Comparison of ENCODE assay signal across 1 cellular context in the genomic region with DNA sequence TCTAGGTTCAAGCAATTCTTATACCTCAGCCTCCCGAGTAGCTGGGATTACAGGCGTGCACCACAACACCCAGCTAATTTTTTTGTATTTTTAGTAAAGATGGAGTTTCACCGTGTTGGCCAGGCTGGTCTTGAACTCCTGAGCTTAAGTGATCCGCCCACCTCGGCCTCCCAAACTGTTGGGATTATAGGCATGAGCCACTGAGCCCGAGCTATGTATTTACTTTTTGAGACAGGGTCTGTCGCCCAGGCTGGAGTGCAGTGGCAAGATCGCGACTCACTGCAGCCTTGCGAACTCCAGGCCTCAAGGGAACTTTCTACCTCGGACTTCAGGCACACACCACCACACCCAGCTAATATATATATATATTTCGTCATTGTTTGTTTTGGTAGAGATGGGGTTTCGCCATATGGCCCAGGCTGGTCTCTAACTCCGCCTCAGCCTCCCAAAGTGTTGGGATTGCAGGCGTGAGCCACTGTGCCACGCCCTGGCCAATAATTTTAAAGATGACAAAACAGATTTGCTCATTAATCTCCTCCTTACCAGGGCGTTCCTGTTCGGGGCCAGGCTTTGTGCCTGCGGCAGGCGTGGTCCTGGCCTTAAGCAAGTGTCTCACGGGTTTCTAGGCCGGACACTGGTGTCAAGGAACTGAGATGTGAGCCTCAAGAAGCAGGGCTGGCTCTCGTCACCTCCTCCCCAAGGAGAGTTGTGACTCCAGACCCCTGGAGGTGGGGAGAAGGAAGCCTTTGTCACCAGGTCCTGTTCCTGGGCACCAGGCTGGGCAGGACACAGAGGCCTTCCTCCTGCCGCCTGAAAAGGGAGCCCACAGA.
TF ChIP-seq lines count a peak whose summit lies in the region.

No MANE protein-coding gene starts in this region.

TF ChIP-seq in IMR-90, 13 proteins besides CTCF, POLR2A, EP300 and RAD21:
- TF ChIP-seq FOS (IDR thresholded peaks at IDR 0.05; ENCODE audit: low read depth, low read length) (no peak), MAZ (IDR thresholded peaks at IDR 0.05; ENCODE audit: borderline replicate concordance, low read depth, low read length) (no peak), CHD1 (IDR thresholded peaks at IDR 0.05; ENCODE audit: low read depth, low read length) (no peak), RCOR1 (IDR thresholded peaks at IDR 0.05; ENCODE audit: insufficient replicate concordance, low read length) (no peak), SMC3 (IDR thresholded peaks at IDR 0.05; ENCODE audit: low read depth, low read length) (no peak), NFE2L2 (IDR thresholded peaks at IDR 0.05; ENCODE audit: low read depth, low read length) (no peak), BHLHE40 (IDR thresholded peaks at IDR 0.05; ENCODE audit: low read depth, low read length) (no peak), CEBPB (IDR thresholded peaks at IDR 0.05; ENCODE audit: low read depth, low read length) (peak; percentile 56; the same call in 1 of the 2 replicates), USF2 (IDR thresholded peaks at IDR 0.05; ENCODE audit: low read depth, low read length) (no peak)
